ENCODE assay signal across 8 cellular contexts in genomic region chr11:130068986-130069683, GRCh38. TPM values are rescaled to one million over a fixed set of nuclear protein-coding genes. Genes with fewer than 3 reads are reported as not detected.
DNase-seq lines count a peak whose midpoint lies in the region; FAIRE-seq and TF ChIP-seq lines count a peak whose summit lies in the region.

No MANE protein-coding gene starts in this region.

- no peaks in the 10 kb centered on the region for H3K27me3 Mint-ChIP-seq in astrocyte (ENCODE audit: low read depth, unreplicated experiment)

- no peaks in the 10 kb centered on the region for H3K9me3 Mint-ChIP-seq in astrocyte (ENCODE audit: unreplicated experiment)

- H2AFZ ChIP-seq in Karpas-422 (ENCODE audit: low read length) (peak overlapping the region; percentile 84; the same call in 1 of the 2 replicates), astrocyte (ENCODE audit: low read depth, low read length) (peak overlapping the region; percentile 95)

- H3K4me1 Mint-ChIP-seq in astrocyte (ENCODE audit: low read depth, unreplicated experiment), result peaks cover 10% of the 10 kb centered on the region

- H3K79me2 ChIP-seq in Karpas-422 (ENCODE audit: low read length) (peaks cover 38% of the 10 kb centered on the region), astrocyte (ENCODE audit: insufficient read depth, low read length) (peaks cover 37% of the 10 kb centered on the region)

- TF ChIP-seq CTCF in GM06990 (IDR thresholded peaks at IDR 0.05; ENCODE audit: insufficient read depth, low read length, poor library complexity, severe bottlenecking) (no peak), astrocyte (IDR thresholded peaks at IDR 0.05; ENCODE audit: insufficient read depth, low read depth, low read length) (no peak)

- peak overlapping the region; percentile 71 for H3K4me3 ChIP-seq in GM06990 (replicated peaks; ENCODE audit: low read depth, low read length)
- H3K4me3 ChIP-seq in Karpas-422 (ENCODE audit: low read length), result peak overlapping the region; percentile 71
- H3K4me3 ChIP-seq in astrocyte (ENCODE audit: insufficient read depth, low read depth, low read length), result peak overlapping the region; percentile 68
- peak overlapping the region; percentile 71 for H3K4me3 ChIP-seq in rectal smooth muscle tissue (ENCODE audit: low read length)

- peak overlapping the region; percentile 60 for H3K27ac Mint-ChIP-seq in astrocyte (ENCODE audit: unreplicated experiment)

- TF ChIP-seq POLR2A in H54 (IDR thresholded peaks at IDR 0.05; ENCODE audit: low read depth, low read length), result peak; percentile 38; the same call in 1 of the 2 replicates

- peak overlapping the region; percentile 75 for H3K9ac ChIP-seq in Karpas-422 (ENCODE audit: low read length)
- peak overlapping the region; percentile 75 for H3K9ac ChIP-seq in astrocyte (ENCODE audit: low read length)
- peak overlapping the region; percentile 29 for H3K9ac ChIP-seq in rectal smooth muscle tissue (ENCODE audit: low read length)

- no peaks in the 10 kb centered on the region for H3K36me3 ChIP-seq in GM06990 (ENCODE audit: control insufficient read depth, insufficient read depth, low read length)
- H3K36me3 ChIP-seq in Karpas-422 (ENCODE audit: insufficient read depth, low read length), result no peaks in the 10 kb centered on the region
- no peaks in the 10 kb centered on the region for H3K36me3 ChIP-seq in astrocyte (ENCODE audit: insufficient read depth, low read length)
- no peaks in the 10 kb centered on the region for H3K36me3 ChIP-seq in rectal smooth muscle tissue (ENCODE audit: control insufficient read depth, insufficient read depth, low read length)

- no peak overlapping the region for H3K27ac ChIP-seq in Karpas-422 (ENCODE audit: low read length)
- peak overlapping the region; percentile 43 for H3K27ac ChIP-seq in astrocyte (ENCODE audit: low read depth, low read length)
- peak overlapping the region; percentile 93 for H3K27ac ChIP-seq in rectal smooth muscle tissue (ENCODE audit: low read depth, low read length)

- H4K20me1 ChIP-seq in Karpas-422 (ENCODE audit: insufficient read depth, low read depth, low read length) (no peaks in the 10 kb centered on the region), astrocyte (ENCODE audit: insufficient read depth, low read length) (peaks cover 32% of the 10 kb centered on the region)

- H3K27me3 ChIP-seq in GM06990 (replicated peaks; ENCODE audit: control insufficient read depth, insufficient read depth, low read length) (no peaks in the 10 kb centered on the region; the same call in none of the 2 replicates), Karpas-422 (ENCODE audit: low read length) (no peaks in the 10 kb centered on the region), astrocyte (ENCODE audit: insufficient read depth, low read length) (peaks cover 7% of the 10 kb centered on the region), rectal smooth muscle tissue (ENCODE audit: control insufficient read depth, insufficient read depth, low read length) (no peaks in the 10 kb centered on the region)

- no peaks in the 10 kb centered on the region for H3K36me3 Mint-ChIP-seq in astrocyte (ENCODE audit: low read depth, unreplicated experiment)

- DNase-seq in GM06990 (ENCODE audit: extremely low read depth, insufficient read length) (peak; percentile 68), H54 (ENCODE audit: insufficient read length, low spot score) (peak; percentile 44), Karpas-422 (peak; percentile 64), SKM-1 (lab: John Stamatoyannopoulos, UW; ENCODE audit: unreplicated experiment) (peak; percentile 61), astrocyte (ENCODE audit: low read depth) (peak; percentile 73), hepatic stellate cell (ENCODE audit: low spot score) (peak; percentile 88), T-helper 9 cell (no peak)

- no peaks in the 10 kb centered on the region for H3K9me2 ChIP-seq in Karpas-422 (replicated peaks; ENCODE audit: insufficient read depth, low read length)

- H3K4me1 ChIP-seq in Karpas-422 (ENCODE audit: low read length), result peaks cover 34% of the 10 kb centered on the region
- H3K4me1 ChIP-seq in astrocyte (ENCODE audit: insufficient read depth, low read length), result peaks cover 18% of the 10 kb centered on the region
- H3K4me1 ChIP-seq in rectal smooth muscle tissue (ENCODE audit: control insufficient read depth, insufficient read depth, low read length), result peaks cover 9% of the 10 kb centered on the region

- H3K9me3 ChIP-seq in Karpas-422 (ENCODE audit: low read length), result no peaks in the 10 kb centered on the region
- no peaks in the 10 kb centered on the region for H3K9me3 ChIP-seq in astrocyte (ENCODE audit: insufficient read depth, low read depth, low read length)

- FAIRE-seq in H54 (lab: Jason Lieb, UNC), result no peak
- no peak for FAIRE-seq in astrocyte (lab: Jason Lieb, UNC)

- H3K4me2 ChIP-seq in Karpas-422 (ENCODE audit: low read depth, low read length, poor library complexity, severe bottlenecking) (peak overlapping the region; percentile 85), astrocyte (ENCODE audit: low read length) (peak overlapping the region; percentile 97)

- H3K4me3 Mint-ChIP-seq in astrocyte (ENCODE audit: unreplicated experiment), result peak overlapping the region; percentile 86

RNA-seq across cellular contexts. Expression of gene APLP2, which starts 0.6 kb away (rescaled TPM):
- 50.8 and 68.3 TPM in 2 replicates for total RNA-seq in Karpas-422 (2014; rRNA removed; shearing (Covaris generic); ENCODE audit: low replicate concordance)
- total RNA-seq in astrocyte, result 804 and 849 TPM in 2 replicates

Comparison
In these comparisons a context has a peak if more than half of its experiments do, and no peak if none do; other contexts are left out.
1. RNA of gene APLP2, which starts 0.6 kb away (total RNA-seq): 804 to 849 TPM in astrocyte; 50.8 to 68.3 TPM in Karpas-422; every median in the first group is over 10 times any median in the second.
2. Peak in every context shown above with its lines, with median percentiles within 50 percentile points of each other: H3K4me3 ChIP-seq and H3K9ac ChIP-seq.